In genomic region chr17:80292557-80292956, GRCh38 we compare ENCODE assay signal across 20 cellular contexts. TPM values are rescaled to one million over a fixed set of nuclear protein-coding genes. Genes with fewer than 3 reads are reported as not detected.
DNase-seq lines count a peak whose midpoint lies in the region; ATAC-seq and TF ChIP-seq lines count a peak whose summit lies in the region.
"Had no signal": no experiment of that assay in that cellular context is flagged by ENCODE, and none has a peak within 500 bp of the region (broad histone marks: within the 10 kb centered on the region; RNA-seq: fewer than 3 reads in every experiment).

No MANE protein-coding gene starts in this region.

- peak overlapping the region; percentile 31 for H3K27ac Mint-ChIP-seq in activated CD8-positive, alpha-beta memory T cell treated with anti-CD3 and anti-CD28 coated beads, Interleukin-2, amount 10 ng/mL, durations not matched to agents 7 days and 5 days
- H3K27ac Mint-ChIP-seq in activated CD4-positive, alpha-beta memory T cell treated with anti-CD3 and anti-CD28 coated beads, Interleukin-2, amount 10 ng/mL, durations not matched to agents 7 days and 5 days = peak overlapping the region; percentile 59
- no peak overlapping the region for H3K27ac Mint-ChIP-seq in type B pancreatic cell
- H3K27ac Mint-ChIP-seq: CD4-positive, CD25-positive, alpha-beta regulatory T cell had no signal

- POLR2A ChIA-PET in activated CD4-positive, alpha-beta memory T cell treated with anti-CD3 and anti-CD28 coated beads, Interleukin-2, amount 10 ng/mL, durations not matched to agents 7 days and 5 days (lab: Charles Lee) = interaction anchor here (0.9 to 1.7 kb wide), 2 partner anchors 24 to 27 kb away, joined by 3 read pairs; no protein-coding TSS in a partner anchor

- DNase-seq in activated CD8-positive, alpha-beta memory T cell treated with anti-CD3 and anti-CD28 coated beads, Interleukin-2, amount 10 ng/mL, durations not matched to agents 7 days and 5 days = no peak
- no peak for DNase-seq in activated CD8-positive, alpha-beta memory T cell treated with anti-CD3 and anti-CD28 coated beads, Interleukin-2, amount 50 U/mL, for 4 hours
- DNase-seq in activated CD4-positive, alpha-beta memory T cell treated with anti-CD3 and anti-CD28 coated beads, Interleukin-2, amount 10 ng/mL, durations not matched to agents 7 days and 5 days = no peak
- peak; percentile 92 for DNase-seq in left kidney (ENCODE audit: low read depth, low spot score)
- DNase-seq in type B pancreatic cell (ENCODE audit: extremely low spot score, unreplicated experiment) = no peak
- DNase-seq in testis = no peak
- no peak for DNase-seq in SKM-1 treated with dmso at 0.1 percent for 144 hours (lab: John Stamatoyannopoulos, UW; ENCODE audit: unreplicated experiment)
- DNase-seq: activated CD4-positive, CD25-positive, alpha-beta regulatory T cell treated with anti-CD3 and anti-CD28 coated beads, Interleukin-2, amount 50 U/mL, for 72 hours; activated naive CD4-positive, alpha-beta T cell; CD4-positive, CD25-positive, alpha-beta regulatory T cell; DMS79 treated with DMSO at 0.1 percent for 48 hours; naive B cell; NCI-H1930; NCI-H524; trophoblast cell had no signal

- H3K27ac ChIP-seq in testis = no peak overlapping the region
- H3K27ac ChIP-seq: epithelial cell of prostate, prostate gland had no signal

- H3K9me3 ChIP-seq in testis = no peaks in the 10 kb centered on the region
- H3K9me3 ChIP-seq: prostate gland had no signal

- H3K27me3 ChIP-seq in testis = no peaks in the 10 kb centered on the region

- CTCF ChIA-PET in activated CD8-positive, alpha-beta memory T cell treated with anti-CD3 and anti-CD28 coated beads, Interleukin-2, amount 10 ng/mL, durations not matched to agents 7 days and 5 days (lab: Charles Lee) = no interaction called here
- CTCF ChIA-PET in activated CD4-positive, alpha-beta memory T cell treated with anti-CD3 and anti-CD28 coated beads, Interleukin-2, amount 10 ng/mL, durations not matched to agents 7 days and 5 days (lab: Charles Lee) = interaction anchor here (1.2 kb wide), 1 partner anchor 93 kb away, joined by 3 read pairs; no protein-coding TSS in a partner anchor

- no peak overlapping the region for H3K4me3 ChIP-seq in testis
- H3K4me3 ChIP-seq: lung, prostate gland had no signal

- intact Hi-C loops in testis (cut with DNase I; ENCODE audit: low total_unique reads) = no loop called here

- H3K4me1 ChIP-seq in testis = peaks cover 3% of the 10 kb centered on the region
- H3K4me1 ChIP-seq: prostate gland had no signal

- no peak overlapping the region for H3K4me3 Mint-ChIP-seq in activated CD8-positive, alpha-beta memory T cell treated with anti-CD3 and anti-CD28 coated beads, Interleukin-2, amount 10 ng/mL, durations not matched to agents 7 days and 5 days
- H3K4me3 Mint-ChIP-seq in activated CD4-positive, alpha-beta memory T cell treated with anti-CD3 and anti-CD28 coated beads, Interleukin-2, amount 10 ng/mL, durations not matched to agents 7 days and 5 days = no peak overlapping the region
- H3K4me3 Mint-ChIP-seq in type B pancreatic cell = no peak overlapping the region
- H3K4me3 Mint-ChIP-seq: CD4-positive, CD25-positive, alpha-beta regulatory T cell; naive B cell had no signal

- peaks cover 74% of the 10 kb centered on the region for H3K36me3 Mint-ChIP-seq in activated CD8-positive, alpha-beta memory T cell treated with anti-CD3 and anti-CD28 coated beads, Interleukin-2, amount 10 ng/mL, durations not matched to agents 7 days and 5 days
- H3K36me3 Mint-ChIP-seq in activated CD4-positive, alpha-beta memory T cell treated with anti-CD3 and anti-CD28 coated beads, Interleukin-2, amount 10 ng/mL, durations not matched to agents 7 days and 5 days (ENCODE audit: low read depth) = peaks cover 83% of the 10 kb centered on the region
- peaks cover 13% of the 10 kb centered on the region for H3K36me3 Mint-ChIP-seq in type B pancreatic cell

- ATAC-seq in activated CD8-positive, alpha-beta memory T cell treated with anti-CD3 and anti-CD28 coated beads, Interleukin-2, amount 10 ng/mL, durations not matched to agents 7 days and 5 days = no peak
- no peak for ATAC-seq in GM19023 (IDR thresholded peaks at IDR 0.05; ENCODE audit: unreplicated experiment)
- ATAC-seq: Right ventricle myocardium inferior had no signal

- H3K36me3 ChIP-seq in testis (ENCODE audit: low read depth, missing control alignments) = no peaks in the 10 kb centered on the region

- no peak for TF ChIP-seq POLR2A in testis (IDR thresholded peaks at IDR 0.05)

- H3K27me3 Mint-ChIP-seq in activated CD8-positive, alpha-beta memory T cell treated with anti-CD3 and anti-CD28 coated beads, Interleukin-2, amount 10 ng/mL, durations not matched to agents 7 days and 5 days = no peaks in the 10 kb centered on the region
- no peaks in the 10 kb centered on the region for H3K27me3 Mint-ChIP-seq in activated CD4-positive, alpha-beta memory T cell treated with anti-CD3 and anti-CD28 coated beads, Interleukin-2, amount 10 ng/mL, durations not matched to agents 7 days and 5 days
- no peaks in the 10 kb centered on the region for H3K27me3 Mint-ChIP-seq in type B pancreatic cell
- H3K27me3 Mint-ChIP-seq: CD4-positive, CD25-positive, alpha-beta regulatory T cell; naive B cell had no signal

- no peaks in the 10 kb centered on the region for H3K9me3 Mint-ChIP-seq in activated CD8-positive, alpha-beta memory T cell treated with anti-CD3 and anti-CD28 coated beads, Interleukin-2, amount 10 ng/mL, durations not matched to agents 7 days and 5 days (ENCODE audit: low read depth)
- no peaks in the 10 kb centered on the region for H3K9me3 Mint-ChIP-seq in activated CD4-positive, alpha-beta memory T cell treated with anti-CD3 and anti-CD28 coated beads, Interleukin-2, amount 10 ng/mL, durations not matched to agents 7 days and 5 days
- no peaks in the 10 kb centered on the region for H3K9me3 Mint-ChIP-seq in type B pancreatic cell
- H3K9me3 Mint-ChIP-seq: CD4-positive, CD25-positive, alpha-beta regulatory T cell; naive B cell had no signal

- TF ChIP-seq CTCF in type B pancreatic cell (conservative IDR thresholded peaks at IDR 0.05) (peak; percentile 57), testis (IDR thresholded peaks at IDR 0.05) (no peak)

- peaks cover 55% of the 10 kb centered on the region for H3K4me1 Mint-ChIP-seq in activated CD8-positive, alpha-beta memory T cell treated with anti-CD3 and anti-CD28 coated beads, Interleukin-2, amount 10 ng/mL, durations not matched to agents 7 days and 5 days
- H3K4me1 Mint-ChIP-seq in activated CD4-positive, alpha-beta memory T cell treated with anti-CD3 and anti-CD28 coated beads, Interleukin-2, amount 10 ng/mL, durations not matched to agents 7 days and 5 days = peaks cover 40% of the 10 kb centered on the region
- H3K4me1 Mint-ChIP-seq in type B pancreatic cell (ENCODE audit: unreplicated experiment) = no peaks in the 10 kb centered on the region

- 93 to 96% methylated on average over 9 of the region's 9 CpGs for WGBS in testis, 2 donors

RNA-seq across cellular contexts. Expression of gene RNF213, which starts 31.9 kb away (rescaled TPM):
- total RNA-seq in activated CD8-positive, alpha-beta memory T cell treated with anti-CD3 and anti-CD28 coated beads, Interleukin-2, amount 10 ng/mL, durations not matched to agents 7 days and 5 days = 1,000 to 10,000 TPM in 1 of 2 experiments, 100 to 1,000 TPM in 1; 597 to 1,208 TPM
- total RNA-seq in activated CD4-positive, alpha-beta memory T cell treated with anti-CD3 and anti-CD28 coated beads, Interleukin-2, amount 10 ng/mL, durations not matched to agents 7 days and 5 days = 100 to 1,000 TPM; 787 to 849 TPM
- total RNA-seq in type B pancreatic cell (ENCODE audit: low replicate concordance) (47.3 and 57.0 TPM in 2 replicates), testis (10 to 100 TPM; 66.9 to 68.9 TPM)
- polyA plus RNA-seq in testis (ENCODE audit: insufficient read depth, low read depth, low replicate concordance) = 25.3 TPM

Comparison
In these comparisons a context has a peak if more than half of its experiments do, and no peak if none do; other contexts are left out.
1. RNA of gene RNF213, which starts 31.9 kb away (total RNA-seq): 597 to 1,208 TPM in activated CD8-positive, alpha-beta memory T cell treated with anti-CD3 and anti-CD28 coated beads, Interleukin-2, amount 10 ng/mL, durations not matched to agents 7 days and 5 days and 787 to 849 TPM in activated CD4-positive, alpha-beta memory T cell treated with anti-CD3 and anti-CD28 coated beads, Interleukin-2, amount 10 ng/mL, durations not matched to agents 7 days and 5 days; 66.9 to 68.9 TPM in testis and 47.3 to 57.0 TPM in type B pancreatic cell; every median in the first group is over 4 times any median in the second.